ENCODE assay signal across 35 cellular contexts in genomic region chr1:90362163-90362562, GRCh38.
"Had no signal": no experiment of that assay in that cellular context is flagged by ENCODE, and none has a peak within 500 bp of the region (broad histone marks: within the 10 kb centered on the region; RNA-seq: fewer than 3 reads in every experiment).

No MANE protein-coding gene starts in this region.

- H3K9me3 ChIP-seq: MG63 had no signal

- H3K36me3 ChIP-seq: MG63 had no signal

- DNase-seq: Karpas-422, Kasumi-1, MG63, MM.1S, MV-4-11, NCI-H1048, NCI-H1092, NCI-H1092 treated with DMSO at 0.1 percent for 48 hours, NCI-H1105, NCI-H1105 treated with DMSO at 0.1 percent for 48 hours, NCI-H1417, NCI-H1417 treated with DMSO at 0.1 percent for 48 hours, NCI-H1436, NCI-H1436 treated with DMSO at 0.1 percent for 48 hours, NCI-H146, NCI-H1694, NCI-H1694 treated with DMSO at 0.1 percent for 48 hours, NCI-H187, NCI-H187 treated with DMSO at 0.1 percent for 48 hours, NCI-H1930, NCI-H2029, NCI-H2029 treated with DMSO at 0.1 percent for 48 hours, NCI-H2081, NCI-H2081 treated with DMSO at 0.1 percent for 48 hours, NCI-H2107, NCI-H2171, NCI-H2171 treated with DMSO at 0.1 percent for 48 hours, NCI-H2227 treated with DMSO at 0.1 percent for 48 hours, NCI-H226, NCI-H345, NCI-H446, NCI-H446 treated with DMSO at 0.1 percent for 48 hours, NCI-H510A, NCI-H510A treated with DMSO at 0.1 percent for 48 hours had no signal

- H3K27ac ChIP-seq: KMS-11 had no signal

- H3K4me3 ChIP-seq: MG63 had no signal

- H3K9ac ChIP-seq: KMS-11 had no signal

- H3K4me2 ChIP-seq: KMS-11 had no signal

- H3K27me3 ChIP-seq: MG63 had no signal
